ENCODE assay signal across 9 cellular contexts in the genomic region with DNA sequence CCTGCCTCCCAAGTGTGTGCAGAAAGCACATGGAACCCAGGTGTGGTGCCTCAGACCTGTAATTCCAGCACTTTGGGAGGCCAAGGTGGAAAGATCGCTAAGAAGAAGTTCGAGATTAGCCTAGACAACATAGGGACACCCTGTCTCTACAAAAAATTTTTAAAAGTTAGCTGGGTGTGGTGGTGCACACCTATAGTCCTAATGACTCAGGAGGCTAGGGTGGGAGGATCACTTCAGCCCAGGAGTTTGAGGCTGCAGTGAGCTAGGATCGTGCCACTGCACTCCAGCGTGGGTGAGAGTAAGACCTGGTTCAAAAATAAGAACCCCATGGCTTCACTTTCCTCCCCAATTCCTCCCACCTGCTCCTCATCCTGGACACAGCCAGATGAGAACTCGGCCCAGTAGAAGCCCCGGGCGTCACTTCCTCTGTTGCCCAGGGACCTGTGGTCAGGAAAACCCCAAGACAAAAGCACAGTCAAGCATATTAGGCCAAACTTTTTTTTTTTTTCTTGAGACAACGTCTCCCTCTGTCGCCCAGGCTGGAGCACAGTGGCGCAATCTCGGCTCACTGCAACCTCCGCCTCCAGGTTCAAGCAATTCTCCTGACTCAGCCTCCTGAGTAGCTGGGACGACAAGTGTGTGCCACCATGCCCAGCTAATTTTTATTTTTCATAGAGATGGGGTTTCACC. TPM values are rescaled to one million over a fixed set of nuclear protein-coding genes. Genes with fewer than 3 reads are reported as not detected.
A peak's percentile ranks its signal among the peaks of the same experiment; 100 is the strongest.
DNase-seq lines count a peak whose midpoint lies in the region; ATAC-seq and FAIRE-seq lines count a peak whose summit lies in the region.
"Not testable (repeated sequence)": the region's sequence is repeated elsewhere in the genome, so short reads cannot be mapped to it uniquely, and the experiment has no call there.
"Had no signal": no experiment of that assay in that cellular context is flagged by ENCODE, and none has a peak within 500 bp of the region (broad histone marks: within the 10 kb centered on the region; RNA-seq: fewer than 3 reads in every experiment).

No MANE protein-coding gene starts in this region.

- H3K36me3 Mint-ChIP-seq in activated T-helper 17 cell treated with anti-CD3 and anti-CD28 coated beads, Interleukin-2, amount 50 U/mL, for 72 hours (ENCODE audit: low read depth), result peaks cover 50% of the 10 kb centered on the region
- not testable (repeated sequence) for H3K36me3 Mint-ChIP-seq in naive B cell

- DNase-seq in ELR (ENCODE audit: low read depth) (peak; percentile 7), RCC 7860 (ENCODE audit: low spot score) (peak; percentile 23), naive B cell (peak; percentile 79)

- peak; percentile 85 for ATAC-seq in GM18868 (IDR thresholded peaks at IDR 0.05; ENCODE audit: unreplicated experiment)
- ATAC-seq in GM21390 (IDR thresholded peaks at IDR 0.05; ENCODE audit: unreplicated experiment), result peak; percentile 79
- peak; percentile 78 for ATAC-seq in HG02884 (IDR thresholded peaks at IDR 0.05; ENCODE audit: unreplicated experiment)
- peak; percentile 78 for ATAC-seq in HG03439 (IDR thresholded peaks at IDR 0.05; ENCODE audit: unreplicated experiment)
- ATAC-seq in activated T-helper 17 cell treated with anti-CD3 and anti-CD28 coated beads, Interleukin-2, amount 50 U/mL, for 72 hours (replicated peaks), result peak; percentile 79
- ATAC-seq in naive B cell (ENCODE audit: low read depth in 2 of 2), result peak; percentile 88 to 90

- peak overlapping the region; percentile 46 for H3K27ac Mint-ChIP-seq in activated T-helper 17 cell treated with anti-CD3 and anti-CD28 coated beads, Interleukin-2, amount 50 U/mL, for 72 hours
- H3K27ac Mint-ChIP-seq in naive B cell, result peak overlapping the region; percentile 89 to 98 (median 96)

- not testable (repeated sequence) for FAIRE-seq in RCC 7860 (lab: Jason Lieb, UNC)

- H3K9me3 Mint-ChIP-seq in activated T-helper 17 cell treated with anti-CD3 and anti-CD28 coated beads, Interleukin-2, amount 50 U/mL, for 72 hours; naive B cell: not testable (repeated sequence)

- H3K4me1 Mint-ChIP-seq in activated T-helper 17 cell treated with anti-CD3 and anti-CD28 coated beads, Interleukin-2, amount 50 U/mL, for 72 hours, result not testable (repeated sequence)
- H3K4me1 Mint-ChIP-seq in naive B cell, result peaks cover 25 to 37% (median 25%) of the 10 kb centered on the region in 3 donors

- not testable (repeated sequence) for H3K4me3 Mint-ChIP-seq in activated T-helper 17 cell treated with anti-CD3 and anti-CD28 coated beads, Interleukin-2, amount 50 U/mL, for 72 hours
- H3K4me3 Mint-ChIP-seq in naive B cell, result peak overlapping the region; percentile 26 to 76 (median 65)

- H3K27me3 Mint-ChIP-seq in activated T-helper 17 cell treated with anti-CD3 and anti-CD28 coated beads, Interleukin-2, amount 50 U/mL, for 72 hours; naive B cell: not testable (repeated sequence)

RNA-seq across cellular contexts. Expression of gene CCDC74B, which starts 13.1 kb away (rescaled TPM):
- total RNA-seq in activated T-helper 17 cell treated with anti-CD3 and anti-CD28 coated beads, Interleukin-2, amount 50 U/mL, for 72 hours, result 1 to 10 TPM; 1.3 to 4.4 TPM
- polyA plus RNA-seq in naive B cell (ENCODE audit: low read depth in 6 of 6), result not detected

RNA-seq across cellular contexts. Expression of gene SMPD4, which starts 23.4 kb away (rescaled TPM):
- total RNA-seq in activated T-helper 17 cell treated with anti-CD3 and anti-CD28 coated beads, Interleukin-2, amount 50 U/mL, for 72 hours, result 100 to 1,000 TPM in 1 of 2 donors, 10 to 100 TPM in 1; 49.6 to 105 TPM
- polyA plus RNA-seq in naive B cell (ENCODE audit: low read depth in 6 of 6), result 10 to 100 TPM; 20.2 to 41.4 (median 27.7) TPM

RNA-seq across cellular contexts. Expression of gene MZT2B, which starts 24.1 kb away (rescaled TPM):
- total RNA-seq in activated T-helper 17 cell treated with anti-CD3 and anti-CD28 coated beads, Interleukin-2, amount 50 U/mL, for 72 hours, result 100 to 1,000 TPM; 326 to 373 TPM
- 100 to 1,000 TPM; 118 to 165 (median 141) TPM for polyA plus RNA-seq in naive B cell (ENCODE audit: low read depth in 6 of 6)

RNA-seq across cellular contexts. Expression of gene POTEF, which starts 28.9 kb away (rescaled TPM):
- not detected for total RNA-seq in activated T-helper 17 cell treated with anti-CD3 and anti-CD28 coated beads, Interleukin-2, amount 50 U/mL, for 72 hours
- polyA plus RNA-seq in naive B cell (ENCODE audit: low read depth in 6 of 6), result not detected

RNA-seq across cellular contexts. Expression of gene TUBA3E, which starts 40.3 kb away (rescaled TPM):
- total RNA-seq in activated T-helper 17 cell treated with anti-CD3 and anti-CD28 coated beads, Interleukin-2, amount 50 U/mL, for 72 hours, result not detected
- not detected for polyA plus RNA-seq in naive B cell (ENCODE audit: low read depth in 6 of 6)
- total RNA-seq: breast epithelium had no signal

Comparison
In these comparisons a context has a peak if more than half of its experiments do, and no peak if none do; other contexts are left out.
1. Peak in every context shown above with its lines: DNase-seq and ATAC-seq.
2. DNase-seq: peak in every context shown above with its lines; median percentile 79 in naive B cell; 23 in RCC 7860; 7 in ELR.